ENCODE assay signal across 14 cellular contexts in the genomic region with DNA sequence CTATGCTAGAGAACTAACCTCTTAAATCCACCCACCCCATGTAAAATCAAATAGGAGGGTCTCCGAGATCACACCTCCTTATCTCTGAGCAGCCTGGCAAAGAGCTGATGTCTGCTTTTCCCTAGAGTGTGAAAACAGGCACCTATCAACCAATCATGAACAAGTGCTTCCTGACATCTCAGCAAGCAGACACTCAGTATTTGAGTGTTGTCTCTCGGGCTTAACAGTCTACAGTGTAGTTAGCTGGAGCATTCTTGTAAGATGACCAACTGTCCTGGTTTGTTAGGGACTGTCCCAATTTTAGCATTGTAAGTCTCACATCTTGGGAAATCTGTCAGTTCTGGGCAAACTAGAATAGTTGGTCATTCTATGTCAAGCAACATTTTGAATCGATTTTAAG. TPM values are rescaled to one million over a fixed set of nuclear protein-coding genes. Genes with fewer than 3 reads are reported as not detected.
"Had no signal": no experiment of that assay in that cellular context is flagged by ENCODE, and none has a peak within 500 bp of the region (broad histone marks: within the 10 kb centered on the region; RNA-seq: fewer than 3 reads in every experiment).

No MANE protein-coding gene starts in this region.

- H3K4me3 ChIP-seq: cardiac muscle cell, ovary, testis had no signal

- H3K9me3 ChIP-seq: ovary, testis had no signal

- DNase-seq: activated CD4-positive, alpha-beta memory T cell treated with anti-CD3 and anti-CD28 coated beads, Interleukin-2, amount 10 ng/mL, durations not matched to agents 7 days and 5 days; activated gamma-delta T cell; activated naive CD8-positive, alpha-beta T cell treated with anti-CD3 and anti-CD28 coated beads for 36 hours; activated T-cell treated with anti-CD3 and anti-CD28 coated beads, Interleukin-2, amount 50 U/mL, for 48 hours; hypothalamus; nephron progenitor cell; ovary; stimulated activated CD4-positive, alpha-beta T cell treated with anti-CD3 and anti-CD28 coated beads, Interleukin-15, amount 100 ng/mL, for 24 hours; stimulated activated CD4-positive, alpha-beta T cell treated with anti-CD3 and anti-CD28 coated beads, Interleukin-4, amount 100 ng/mL, for 24 hours; stimulated activated naive CD8-positive, alpha-beta T cell treated with anti-CD3 and anti-CD28 coated beads, Interleukin-15, amount 100 ng/mL, for 72 hours; T-helper 9 cell; testis had no signal

- ATAC-seq: stimulated activated naive CD8-positive, alpha-beta T cell treated with anti-CD3 and anti-CD28 coated beads, Interleukin-15, amount 100 ng/mL, for 72 hours had no signal

- H3K27ac ChIP-seq: cardiac muscle cell, epithelial cell of prostate, ovary, testis had no signal

- H3K36me3 ChIP-seq: cardiac muscle cell, ovary had no signal

- H3K27me3 ChIP-seq: cardiac muscle cell, ovary, testis had no signal

RNA-seq across cellular contexts. Expression of a gene that starts 26.4 kb away (rescaled TPM):
- total RNA-seq: activated CD4-positive, alpha-beta memory T cell treated with anti-CD3 and anti-CD28 coated beads, Interleukin-2, amount 10 ng/mL, durations not matched to agents 7 days and 5 days; activated naive CD8-positive, alpha-beta T cell treated with anti-CD3 and anti-CD28 coated beads for 36 hours; cardiac muscle cell had no signal
- polyA plus RNA-seq: cardiac muscle cell had no signal
